Comparison of ENCODE assay signal across 11 cellular contexts in the genomic region with DNA sequence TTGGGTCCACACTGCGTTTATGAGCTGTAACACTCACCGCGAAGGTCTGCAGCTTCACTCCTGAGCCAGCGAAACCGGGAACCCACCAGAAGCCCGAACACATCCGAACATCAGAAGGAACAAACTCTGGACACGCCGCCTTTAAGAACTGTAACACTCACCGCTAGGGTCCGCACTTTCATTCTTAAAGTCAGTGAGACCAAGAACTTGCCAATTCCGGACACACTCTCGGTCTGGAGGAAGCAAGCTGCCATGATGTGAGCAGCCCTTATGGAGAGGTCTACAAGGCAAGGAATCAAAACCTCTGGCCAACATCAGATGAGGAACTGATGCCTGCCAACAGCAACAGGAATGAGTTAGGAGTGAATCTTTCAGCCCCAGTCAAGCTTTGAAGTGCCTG.
DNase-seq lines count a peak whose midpoint lies in the region; ATAC-seq and TF ChIP-seq lines count a peak whose summit lies in the region.
"Had no signal": no experiment of that assay in that cellular context is flagged by ENCODE, and none has a peak within 500 bp of the region (broad histone marks: within the 10 kb centered on the region; RNA-seq: fewer than 3 reads in every experiment).

No MANE protein-coding gene starts in this region.

- in situ Hi-C loops in GM13977 (cut with MboI; ENCODE audit: low pct_unique_long_range_greater_than_20kb, low sequenced_read_pairs, unreplicated experiment), result no loop called here

- H3K9ac ChIP-seq in OCI-LY3 (ENCODE audit: low read length) (peak overlapping the region; percentile 41), fibroblast of lung (ENCODE audit: insufficient read depth, low read length) (no peak overlapping the region), parathyroid adenoma (no peak overlapping the region)

- H3K27me3 ChIP-seq in OCI-LY3 (ENCODE audit: low read depth, low read length) (no peaks in the 10 kb centered on the region), fibroblast of lung (ENCODE audit: control insufficient read depth, insufficient read depth, low read length) (no peaks in the 10 kb centered on the region), parathyroid adenoma (ENCODE audit: control insufficient read depth, insufficient read depth, low read length) (no peaks in the 10 kb centered on the region)
- H3K27me3 ChIP-seq: gastrocnemius medialis had no signal

- H3K4me2 ChIP-seq in OCI-LY3 (ENCODE audit: low read length), result peak overlapping the region; percentile 44
- H3K4me2 ChIP-seq in fibroblast of lung (ENCODE audit: extremely low read depth, insufficient read depth, low read length), result peak overlapping the region; percentile 23
- H3K4me2 ChIP-seq in parathyroid adenoma (ENCODE audit: low read length), result no peak overlapping the region

- ATAC-seq in T-helper 17 cell (no peak), GM18907 (IDR thresholded peaks at IDR 0.05; ENCODE audit: unreplicated experiment) (no peak), HG02798 (IDR thresholded peaks at IDR 0.05; ENCODE audit: poor library complexity, unreplicated experiment) (no peak)
- ATAC-seq: gastrocnemius medialis had no signal

- H3K27ac ChIP-seq in OCI-LY3 (ENCODE audit: low read length) (no peak overlapping the region), fibroblast of lung (ENCODE audit: insufficient read depth, low read length) (no peak overlapping the region), parathyroid adenoma (no peak overlapping the region)
- H3K27ac ChIP-seq: gastrocnemius medialis had no signal

- H3K4me3 ChIP-seq in OCI-LY3 (ENCODE audit: low read length) (peak overlapping the region; percentile 61), fibroblast of lung (replicated peaks in 1 of 4; ENCODE audit: control extremely low read depth in 1 of 4, insufficient read depth in 1 of 4, low read depth in 3 of 4, low read length in 4 of 4) (no peak overlapping the region), parathyroid adenoma (ENCODE audit: low read depth, low read length) (no peak overlapping the region)
- H3K4me3 ChIP-seq: gastrocnemius medialis had no signal

- peak overlapping the region; percentile 28; the same call in 1 of the 2 replicates for H2AFZ ChIP-seq in OCI-LY3 (ENCODE audit: low read depth, low read length)
- peak overlapping the region; percentile 38 for H2AFZ ChIP-seq in fibroblast of lung (ENCODE audit: low read length)
- peak overlapping the region; percentile 11 for H2AFZ ChIP-seq in parathyroid adenoma

- H3K9me3 ChIP-seq in OCI-LY3 (ENCODE audit: insufficient read depth, low read length) (no peaks in the 10 kb centered on the region), fibroblast of lung (ENCODE audit: control insufficient read depth, insufficient read depth, low read depth, low read length) (no peaks in the 10 kb centered on the region), parathyroid adenoma (ENCODE audit: control insufficient read depth, low read length) (no peaks in the 10 kb centered on the region), T-helper 17 cell (ENCODE audit: control insufficient read depth, low read length, poor library complexity, severe bottlenecking) (no peaks in the 10 kb centered on the region)
- H3K9me3 ChIP-seq: gastrocnemius medialis had no signal

- H3K36me3 ChIP-seq in OCI-LY3 (replicated peaks; ENCODE audit: low read depth, low read length) (no peaks in the 10 kb centered on the region), fibroblast of lung (ENCODE audit: control insufficient read depth, insufficient read depth, low read length) (no peaks in the 10 kb centered on the region), parathyroid adenoma (ENCODE audit: control insufficient read depth, insufficient read depth, low read length) (no peaks in the 10 kb centered on the region)
- H3K36me3 ChIP-seq: gastrocnemius medialis had no signal

- H3K4me3 Mint-ChIP-seq in T-helper 17 cell, result no peak overlapping the region

- H4K20me1 ChIP-seq in OCI-LY3 (ENCODE audit: insufficient read depth, low read length), result no peaks in the 10 kb centered on the region
- no peaks in the 10 kb centered on the region for H4K20me1 ChIP-seq in fibroblast of lung (ENCODE audit: control insufficient read depth, extremely low read depth, insufficient read depth, low read length)

- H3K4me1 ChIP-seq in OCI-LY3 (ENCODE audit: low read length) (no peaks in the 10 kb centered on the region), fibroblast of lung (ENCODE audit: control insufficient read depth, extremely low read depth, insufficient read depth, low read length) (no peaks in the 10 kb centered on the region), parathyroid adenoma (no peaks in the 10 kb centered on the region)
- H3K4me1 ChIP-seq: gastrocnemius medialis had no signal

- H3K27ac Mint-ChIP-seq in T-helper 17 cell, result no peak overlapping the region

- H3K27me3 Mint-ChIP-seq in T-helper 17 cell, result peaks cover 27% of the 10 kb centered on the region

- DNase-seq in GM13977 (ENCODE audit: low spot score) (no peak), fibroblast of lung (ENCODE audit: low read depth in 2 of 2) (peak; percentile 5 to 40), T-helper 17 cell (no peak), hepatic stellate cell (ENCODE audit: low spot score) (no peak)
- DNase-seq: gastrocnemius medialis; GDM1; stimulated activated CD4-positive, alpha-beta T cell treated with anti-CD3 and anti-CD28 coated beads, Interleukin-4, amount 100 ng/mL, for 24 hours had no signal

- peak; percentile 12 for TF ChIP-seq CTCF in GM13977 (IDR thresholded peaks at IDR 0.05; ENCODE audit: extremely low read depth, insufficient read depth, missing control alignments)
- peak; percentile 38 for TF ChIP-seq CTCF in OCI-LY3 (IDR thresholded peaks at IDR 0.05; ENCODE audit: low read depth, low read length)
- peak in 1 of 2 donors; percentile 28 for TF ChIP-seq CTCF in fibroblast of lung (conservative IDR thresholded peaks at IDR 0.05 in 1 of 2, IDR thresholded peaks at IDR 0.05 in 1 of 2; ENCODE audit: low read depth in 1 of 2, low read length in 2 of 2)
- TF ChIP-seq CTCF in parathyroid adenoma (IDR thresholded peaks at IDR 0.05), result no peak

- H3K79me2 ChIP-seq in OCI-LY3 (ENCODE audit: low read length) (no peaks in the 10 kb centered on the region), fibroblast of lung (ENCODE audit: control insufficient read depth, insufficient read depth, low read length) (no peaks in the 10 kb centered on the region), parathyroid adenoma (no peaks in the 10 kb centered on the region)

- H3K36me3 Mint-ChIP-seq in T-helper 17 cell (ENCODE audit: low read depth), result peaks cover 2% of the 10 kb centered on the region

- H3K4me1 Mint-ChIP-seq in T-helper 17 cell, result no peaks in the 10 kb centered on the region

Comparison
In these comparisons a context has a peak if more than half of its experiments do, and no peak if none do; other contexts are left out.
1. DNase-seq: peak in fibroblast of lung (2 of 2); none in GM13977 (single experiment), T-helper 17 cell (0 of 3) and hepatic stellate cell (single experiment).
2. Peak in every context shown above with its lines, with median percentiles within 50 percentile points of each other: H2AFZ ChIP-seq.